In genomic region chr11:19601235-19601634, GRCh38 we compare ENCODE assay signal across 17 cellular contexts.
DNase-seq lines count a peak whose midpoint lies in the region; ATAC-seq, FAIRE-seq and TF ChIP-seq lines count a peak whose summit lies in the region.
"Had no signal": no experiment of that assay in that cellular context is flagged by ENCODE, and none has a peak within 500 bp of the region (broad histone marks: within the 10 kb centered on the region; RNA-seq: fewer than 3 reads in every experiment).

No MANE protein-coding gene starts in this region.

- WGBS in A549 (ENCODE audit: missing lambda C conversion rate), result 87% methylated on average over 2 of the region's 2 CpGs
- WGBS in esophagus muscularis mucosa, result 100% methylated on average over 2 of the region's 2 CpGs
- WGBS in neuronal stem cell (ENCODE audit: extremely low coverage in 2 of 2, insufficient read length in 2 of 2, insufficient replicate concordance in 1 of 2), 2 donors, result no CpG with 5 or more reads among the region's 2 CpGs

- H3K36me3 ChIP-seq in esophagus muscularis mucosa, result no peaks in the 10 kb centered on the region
- H3K36me3 ChIP-seq in neuronal stem cell (replicated peaks in 1 of 2; ENCODE audit: control insufficient read depth in 2 of 2, insufficient read depth in 2 of 2, low read length in 2 of 2), result no peaks in the 10 kb centered on the region
- no peaks in the 10 kb centered on the region for H3K36me3 ChIP-seq in tibial artery
- H3K36me3 ChIP-seq: BLaER1 treated with 17β-estradiol and CSF1 and Interleukin-3, amounts not matched to agents 10 nM and 100 nM; HAP-1 had no signal

- intact Hi-C loops in esophagus muscularis mucosa (cut with DNase I) (no loop called here), tibial artery (cut with DNase I; ENCODE audit: low total_unique reads) (loop anchor here (10.0 kb wide), 1 partner anchor 74 kb away; no protein-coding TSS in a partner anchor)

- FAIRE-seq in A549 (lab: Jason Lieb, UNC), result no peak
- FAIRE-seq: G401.6, GM12891, GM19239, HepG2 had no signal

- H3K4me1 ChIP-seq in A549, result peaks cover 51% of the 10 kb centered on the region
- H3K4me1 ChIP-seq in esophagus muscularis mucosa, result peaks cover 12 to 33% (median 30%) of the 10 kb centered on the region in 4 donors
- H3K4me1 ChIP-seq in neuronal stem cell (ENCODE audit: control insufficient read depth in 2 of 2, insufficient read depth in 1 of 2, low read depth in 1 of 2, low read length in 2 of 2), result peaks cover 2 to 4% of the 10 kb centered on the region in 2 donors
- peaks cover 5 to 95% (median 61%) of the 10 kb centered on the region in 4 donors for H3K4me1 ChIP-seq in tibial artery
- H3K4me1 ChIP-seq: HAP-1 had no signal

- TF ChIP-seq EP300 in A549 (IDR thresholded peaks at IDR 0.05) (no peak), esophagus muscularis mucosa (IDR thresholded peaks at IDR 0.05) (no peak)

- H3K27ac ChIP-seq in A549 (peak overlapping the region; percentile 27 to 59; a peak in 4 of 6 replicates), esophagus muscularis mucosa (replicated peaks in 1 of 4) (no peak overlapping the region), neuronal stem cell (replicated peaks; ENCODE audit: low read length) (no peak overlapping the region), tibial artery (peak overlapping the region; percentile 76 to 78)
- H3K27ac ChIP-seq: BLaER1 treated with 17β-estradiol and CSF1 and Interleukin-3, amounts not matched to agents 10 nM and 100 nM; GM23248 had no signal

- no peak for TF ChIP-seq RAD21 in A549 (conservative IDR thresholded peaks at IDR 0.05 in 1 of 2, IDR thresholded peaks at IDR 0.05 in 1 of 2)

- H3K27me3 ChIP-seq in esophagus muscularis mucosa, result no peaks in the 10 kb centered on the region
- H3K27me3 ChIP-seq in neuronal stem cell (ENCODE audit: control insufficient read depth in 3 of 3, insufficient read depth in 3 of 3, low read depth in 1 of 3, low read length in 3 of 3), result no peaks in the 10 kb centered on the region
- H3K27me3 ChIP-seq in tibial artery, result no peaks in the 10 kb centered on the region
- H3K27me3 ChIP-seq: BLaER1 treated with 17β-estradiol and CSF1 and Interleukin-3, amounts not matched to agents 10 nM and 100 nM had no signal

- CTCF ChIA-PET in A549 (lab: Yijun Ruan, JAX), result interaction anchor here (1.2 to 1.6 kb wide), 3 partner anchors 12 to 302 kb away, joined by 4 to 5 read pairs (median 4); no protein-coding TSS in a partner anchor

- H3K23ac ChIP-seq in neuronal stem cell (ENCODE audit: low read depth, low read length, poor library complexity), result no peak overlapping the region

- TF ChIP-seq CTCF in A549 (IDR thresholded peaks at IDR 0.05) (no peak), esophagus muscularis mucosa (IDR thresholded peaks at IDR 0.05) (no peak), tibial artery (IDR thresholded peaks at IDR 0.05) (no peak)

- in situ Hi-C loops in KBM-7 (cut with MboI; ENCODE audit: low pct_unique_long_range_greater_than_20kb, low sequenced_read_pairs), result no loop called here

- H4K91ac ChIP-seq in neuronal stem cell (ENCODE audit: low read depth, low read length, poor library complexity), result no peak overlapping the region

- ATAC-seq in A549, result no peak
- no peak for ATAC-seq in GM19452 (IDR thresholded peaks at IDR 0.05; ENCODE audit: unreplicated experiment)
- ATAC-seq: HepG2 had no signal

- no peak overlapping the region for H2AFZ ChIP-seq in neuronal stem cell (ENCODE audit: low read length)
- H2AFZ ChIP-seq: GM23248 had no signal

- H2BK120ac ChIP-seq in neuronal stem cell (ENCODE audit: low read depth, low read length), result no peak overlapping the region

- H3K79me1 ChIP-seq in neuronal stem cell (ENCODE audit: low read depth, low read length), result no peaks in the 10 kb centered on the region

- no peak overlapping the region for H2AK5ac ChIP-seq in neuronal stem cell (ENCODE audit: low read depth, low read length)

- H3K9me3 ChIP-seq in A549 (no peaks in the 10 kb centered on the region), esophagus muscularis mucosa (no peaks in the 10 kb centered on the region), neuronal stem cell (replicated peaks in 1 of 2; ENCODE audit: control insufficient read depth in 2 of 2, insufficient read depth in 1 of 2, low read depth in 1 of 2, low read length in 2 of 2) (peaks cover 0 to 3% of the 10 kb centered on the region in 2 donors), tibial artery (no peaks in the 10 kb centered on the region)
- H3K9me3 ChIP-seq: HAP-1 had no signal

- no peak overlapping the region for H2BK5ac ChIP-seq in neuronal stem cell (ENCODE audit: low read length)

- H3K18ac ChIP-seq in neuronal stem cell (ENCODE audit: low read length), result no peak overlapping the region

- no peak for DNase-seq in A549 (ENCODE audit: low read depth in 1 of 2, low spot score in 1 of 2)
- peak; percentile 72 for DNase-seq in esophagus muscularis mucosa (ENCODE audit: extremely low spot score)
- no peak for DNase-seq in neuronal stem cell (ENCODE audit: low spot score)
- no peak for DNase-seq in tibial artery
- DNase-seq in KBM-7, result no peak
- DNase-seq in activated CD4-positive, alpha-beta T cell treated with anti-CD3 and anti-CD28 coated beads for 1 hour, result no peak
- DNase-seq: 8988T; CD8-positive, alpha-beta memory T cell; COR-L47; GM23248 had no signal

- H3K4me2 ChIP-seq in A549 (peak overlapping the region; percentile 1; the same call in 1 of the 3 replicates), neuronal stem cell (ENCODE audit: insufficient read depth, low read length, poor library complexity, severe bottlenecking) (no peak overlapping the region)
- H3K4me2 ChIP-seq: BLaER1 treated with 17β-estradiol and CSF1 and Interleukin-3, amounts not matched to agents 10 nM and 100 nM had no signal

- no peak overlapping the region for H3K4ac ChIP-seq in neuronal stem cell (ENCODE audit: low read length)

- H2BK12ac ChIP-seq in neuronal stem cell (ENCODE audit: low read length), result no peak overlapping the region

- no peak overlapping the region for H3K14ac ChIP-seq in neuronal stem cell (ENCODE audit: low read length)

- peak overlapping the region; percentile 22 for H3K9ac ChIP-seq in neuronal stem cell (ENCODE audit: low read depth, low read length, poor library complexity)
- H3K9ac ChIP-seq: BLaER1 treated with 17β-estradiol and CSF1 and Interleukin-3, amounts not matched to agents 10 nM and 100 nM; GM23248 had no signal

- no peak overlapping the region for H4K8ac ChIP-seq in neuronal stem cell (ENCODE audit: low read depth, low read length)

- H2BK15ac ChIP-seq in neuronal stem cell (ENCODE audit: low read length), result no peak overlapping the region

- POLR2A ChIA-PET in A549 (lab: Yijun Ruan, JAX), result no interaction called here

- no peak for TF ChIP-seq POLR2A in A549 (IDR thresholded peaks at IDR 0.05; ENCODE audit: low read length)
- TF ChIP-seq POLR2A in esophagus muscularis mucosa (IDR thresholded peaks at IDR 0.05; ENCODE audit: low read depth), result no peak

- H3K4me3 ChIP-seq in A549, result no peak overlapping the region
- H3K4me3 ChIP-seq in esophagus muscularis mucosa, result no peak overlapping the region
- H3K4me3 ChIP-seq in neuronal stem cell (ENCODE audit: low read length in 2 of 2), result no peak overlapping the region
- H3K4me3 ChIP-seq in tibial artery, result no peak overlapping the region
- H3K4me3 ChIP-seq: BLaER1 treated with 17β-estradiol and CSF1 and Interleukin-3, amounts not matched to agents 10 nM and 100 nM; GM23248; HAP-1 had no signal

TF ChIP-seq in A549, 52 proteins besides CTCF, POLR2A, EP300 and RAD21 (continues in another document):
- TF ChIP-seq JUN (IDR thresholded peaks at IDR 0.05) (no peak), FOSL2 (IDR thresholded peaks at IDR 0.05) (no peak), FOSL2 (CRISPR knock-in tag; IDR thresholded peaks at IDR 0.05) (no peak), ZC3H11A (IDR thresholded peaks at IDR 0.05) (no peak), ELK1 (IDR thresholded peaks at IDR 0.05; ENCODE audit: low read depth, low read length) (no peak), FOXS1 (CRISPR knock-in tag; IDR thresholded peaks at IDR 0.05) (no peak), E2F6 (IDR thresholded peaks at IDR 0.05; ENCODE audit: borderline replicate concordance, low read depth) (no peak), MYC (IDR thresholded peaks at IDR 0.05; ENCODE audit: borderline replicate concordance, low read length) (no peak), BCL3 (IDR thresholded peaks at IDR 0.05) (no peak), ZFP36 (IDR thresholded peaks at IDR 0.05; ENCODE audit: borderline replicate concordance, partially characterized antibody) (no peak), CEBPB (IDR thresholded peaks at IDR 0.05) (no peak)

Comparison
In these comparisons a context has a peak if more than half of its experiments do, and no peak if none do; other contexts are left out.
1. H3K27ac ChIP-seq: peak in A549 (2 of 2) and tibial artery (2 of 2); none in esophagus muscularis mucosa (0 of 4) and neuronal stem cell (single experiment).